1 cellular context compared by ENCODE assay signal in genomic region chr16:398551-399277, GRCh38.
TF ChIP-seq lines count a peak whose summit lies in the region.

No MANE protein-coding gene starts in this region.

TF ChIP-seq in H1, 55 proteins besides CTCF, POLR2A, EP300 and RAD21:
- no peak for TF ChIP-seq JUN (IDR thresholded peaks at IDR 0.05; ENCODE audit: low read depth, low read length)
- TF ChIP-seq, protein P1, sequence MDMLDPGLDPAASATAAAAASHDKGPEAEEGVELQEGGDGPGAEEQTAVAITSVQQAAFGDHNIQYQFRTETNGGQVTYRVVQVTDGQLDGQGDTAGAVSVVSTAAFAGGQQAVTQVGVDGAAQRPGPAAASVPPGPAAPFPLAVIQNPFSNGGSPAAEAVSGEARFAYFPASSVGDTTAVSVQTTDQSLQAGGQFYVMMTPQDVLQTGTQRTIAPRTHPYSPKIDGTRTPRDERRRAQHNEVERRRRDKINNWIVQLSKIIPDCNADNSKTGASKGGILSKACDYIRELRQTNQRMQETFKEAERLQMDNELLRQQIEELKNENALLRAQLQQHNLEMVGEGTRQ (IDR thresholded peaks at IDR 0.05; ENCODE audit: low read length): no peak
- no peak for TF ChIP-seq EGR1 (IDR thresholded peaks at IDR 0.05; ENCODE audit: borderline replicate concordance, low read depth, low read length)
- TF ChIP-seq CTBP2 (IDR thresholded peaks at IDR 0.05; ENCODE audit: borderline replicate concordance, insufficient read depth, insufficient read length, low read length): no peak
- no peak for TF ChIP-seq EZH2 (IDR thresholded peaks at IDR 0.05; ENCODE audit: low read depth, low read length, severe bottlenecking)
- no peak for TF ChIP-seq BCL11A (IDR thresholded peaks at IDR 0.05; ENCODE audit: low read depth in 2 of 2, low read length in 2 of 2)
- no peak for TF ChIP-seq SP1 (IDR thresholded peaks at IDR 0.05; ENCODE audit: low read depth, low read length)
TF ChIP-seq in H1: peak in this region for 0.
